9 cellular contexts compared by ENCODE assay signal in genomic region chr14:63632932-63633514, GRCh38. TPM values are rescaled to one million over a fixed set of nuclear protein-coding genes. Genes with fewer than 3 reads are reported as not detected.
DNase-seq lines count a peak whose midpoint lies in the region; FAIRE-seq and TF ChIP-seq lines count a peak whose summit lies in the region.
"Had no signal": no experiment of that assay in that cellular context is flagged by ENCODE, and none has a peak within 500 bp of the region (broad histone marks: within the 10 kb centered on the region; RNA-seq: fewer than 3 reads in every experiment).

No MANE protein-coding gene starts in this region.

- no peaks in the 10 kb centered on the region for H3K27me3 ChIP-seq in SK-N-SH (ENCODE audit: insufficient read depth)

- CTCF ChIA-PET in SK-N-SH (lab: Yijun Ruan, JAX), result interaction anchor here (0.7 to 3.5 kb wide), 8 partner anchors 9 to 244 kb away, joined by 3 to 12 read pairs (median 4); no protein-coding TSS in a partner anchor

- no peak for TF ChIP-seq EP300 in SK-N-SH (IDR thresholded peaks at IDR 0.05; ENCODE audit: borderline replicate concordance in 1 of 2, low read depth in 1 of 2, low read length in 1 of 2)

- peak in 2 of 3 experiments; percentile 1 to 11 for DNase-seq in NCI-H1417 (lab: John Stamatoyannopoulos, UW)
- DNase-seq in NCI-H1417 treated with DMSO at 0.1 percent for 48 hours (lab: John Stamatoyannopoulos, UW), result no peak
- DNase-seq in HFFc6, result peak; percentile 40
- peak; percentile 36 for DNase-seq in SK-N-SH
- DNase-seq in glutamatergic neuron, result no peak
- DNase-seq in effector CD8-positive, alpha-beta T cell (lab: John Stamatoyannopoulos, UW), result no peak
- DNase-seq in pons (ENCODE audit: low spot score), result no peak
- no peak for DNase-seq in frontal cortex (ENCODE audit: low spot score in 2 of 2)

- no peak overlapping the region for H2AFZ ChIP-seq in SK-N-SH (ENCODE audit: low read depth)

- no peak for FAIRE-seq in frontal cortex (lab: Jason Lieb, UNC)

- 0 out of 2 replicates have a peak, but pooled peaks cover 4% of the 10 kb centered on the region for H3K9me3 ChIP-seq in SK-N-SH

- no peaks in the 10 kb centered on the region for H3K4me1 ChIP-seq in SK-N-SH (ENCODE audit: control insufficient read depth in 1 of 2, insufficient read depth in 2 of 2, low read depth in 1 of 2, low read length in 1 of 2)

- TF ChIP-seq RAD21 in SK-N-SH (IDR thresholded peaks at IDR 0.05; ENCODE audit: low read length), result peak; percentile 53

- no peaks in the 10 kb centered on the region for H3K9me2 ChIP-seq in SK-N-SH

- peaks cover 16% of the 10 kb centered on the region for H3F3A ChIP-seq in SK-N-SH (replicated peaks; ENCODE audit: insufficient read depth)

- H3K36me3 Mint-ChIP-seq in HFFc6 (ENCODE audit: low read depth), result peaks cover 34% of the 10 kb centered on the region
- H3K36me3 Mint-ChIP-seq in glutamatergic neuron (ENCODE audit: unreplicated experiment), result peaks cover 12% of the 10 kb centered on the region

- TF ChIP-seq CTCF in HFFc6 (IDR thresholded peaks at IDR 0.05) (peak; percentile 83), SK-N-SH (IDR thresholded peaks at IDR 0.05) (peak; percentile 73), glutamatergic neuron (IDR thresholded peaks at IDR 0.05; ENCODE audit: partially characterized antibody, unreplicated experiment) (peak; percentile 61)

- peaks cover 66% of the 10 kb centered on the region for H3K79me2 ChIP-seq in SK-N-SH (ENCODE audit: insufficient read depth)

- H3K4me1 Mint-ChIP-seq in HFFc6 (ENCODE audit: low read depth) (no peaks in the 10 kb centered on the region), glutamatergic neuron (ENCODE audit: low read depth, unreplicated experiment) (no peaks in the 10 kb centered on the region)

- H4K20me1 ChIP-seq in SK-N-SH (ENCODE audit: insufficient read depth), result no peaks in the 10 kb centered on the region

- POLR2A ChIA-PET in SK-N-SH (lab: Yijun Ruan, JAX), result no interaction called here

- no peak overlapping the region for H3K4me3 ChIP-seq in SK-N-SH (ENCODE audit: low read depth in 2 of 2, low read length in 1 of 2)

- H3K9ac ChIP-seq in SK-N-SH, result no peak overlapping the region

- H3K4me3 Mint-ChIP-seq in HFFc6 (no peak overlapping the region), glutamatergic neuron (ENCODE audit: unreplicated experiment) (no peak overlapping the region)
- H3K4me3 Mint-ChIP-seq: CD8-positive, alpha-beta memory T cell had no signal

- peaks cover 0 to 16% of the 10 kb centered on the region in 2 experiments for H3K36me3 ChIP-seq in SK-N-SH (replicated peaks in 1 of 2; ENCODE audit: control insufficient read depth in 1 of 2, insufficient read depth in 2 of 2, low read length in 1 of 2)

- peaks cover 2% of the 10 kb centered on the region; the same call in 1 of the 2 replicates for H3K27me3 Mint-ChIP-seq in HFFc6 (ENCODE audit: insufficient read depth)
- no peaks in the 10 kb centered on the region for H3K27me3 Mint-ChIP-seq in glutamatergic neuron (ENCODE audit: unreplicated experiment)
- H3K27me3 Mint-ChIP-seq: CD8-positive, alpha-beta memory T cell had no signal

- H3K27ac Mint-ChIP-seq in HFFc6 (no peak overlapping the region), glutamatergic neuron (ENCODE audit: unreplicated experiment) (no peak overlapping the region)

- no peak overlapping the region for H3K27ac ChIP-seq in SK-N-SH (ENCODE audit: low read depth in 2 of 2, low read length in 1 of 2)

- no peak overlapping the region for H3K4me2 ChIP-seq in SK-N-SH

- peaks cover 25% of the 10 kb centered on the region for H3K9me3 Mint-ChIP-seq in HFFc6
- peaks cover 6% of the 10 kb centered on the region for H3K9me3 Mint-ChIP-seq in glutamatergic neuron (ENCODE audit: unreplicated experiment)

TF ChIP-seq in SK-N-SH, 30 proteins besides CTCF, POLR2A, EP300 and RAD21:
- TF ChIP-seq SMC3 (IDR thresholded peaks at IDR 0.05; ENCODE audit: low read depth, low read length) (peak; percentile 34), FOSL2 (IDR thresholded peaks at IDR 0.05; ENCODE audit: borderline replicate concordance, low read depth) (no peak)

RNA-seq across cellular contexts. Expression of gene WDR89, which starts 8.6 kb away (rescaled TPM):
- total RNA-seq in HFFc6 (2021; fragmentation: NEBNext Ultra II Directional; extraction: Animal tissue kit (Norgen Biotek cat#: 25700)), result 10 to 100 TPM in 1 of 6 experiments, 1 to 10 TPM in 5; 6.8 to 10.4 (median 7.3) TPM
- 2.6 and 3.1 TPM in 2 replicates for polyA plus RNA-seq in SK-N-SH (2012; rRNA removed)
- polyA plus RNA-seq in SK-N-SH (2012; cell fraction: cytosol; rRNA removed), result 4.9 and 6.2 TPM in 2 replicates
- polyA plus RNA-seq in SK-N-SH (2012; cell fraction: nucleus; rRNA removed), result 0.99 and 2.6 TPM in 2 replicates
- total RNA-seq in glutamatergic neuron (ENCODE audit: unreplicated experiment), result 9.6 TPM
- total RNA-seq in frontal cortex, result 46.5 TPM

Comparison
In these comparisons a context has a peak if more than half of its experiments do, and no peak if none do; other contexts are left out.
1. DNase-seq: peak in NCI-H1417 (2 of 3), HFFc6 (single experiment) and SK-N-SH (single experiment); none in NCI-H1417 treated with DMSO at 0.1 percent for 48 hours (single experiment), glutamatergic neuron (single experiment), effector CD8-positive, alpha-beta T cell (single experiment), pons (single experiment) and frontal cortex (0 of 2).
2. Peak in every context shown above with its lines, with median percentiles within 50 percentile points of each other: CTCF ChIP-seq.